In genomic region chr5:116645627-116646026, GRCh38 we compare ENCODE assay signal across 13 cellular contexts.
DNase-seq lines count a peak whose midpoint lies in the region; ATAC-seq and TF ChIP-seq lines count a peak whose summit lies in the region.
"Had no signal": no experiment of that assay in that cellular context is flagged by ENCODE, and none has a peak within 500 bp of the region (broad histone marks: within the 10 kb centered on the region; RNA-seq: fewer than 3 reads in every experiment).

No MANE protein-coding gene starts in this region.

- ATAC-seq in GM18868 (IDR thresholded peaks at IDR 0.05; ENCODE audit: unreplicated experiment) (peak; percentile 86), GM21786 (IDR thresholded peaks at IDR 0.05; ENCODE audit: unreplicated experiment) (peak; percentile 87), HG03159 (IDR thresholded peaks at IDR 0.05; ENCODE audit: unreplicated experiment) (peak; percentile 68)

- no peaks in the 10 kb centered on the region for H3K27me3 ChIP-seq in effector memory CD4-positive, alpha-beta T cell (replicated peaks; ENCODE audit: control insufficient read depth, insufficient read depth, low read length, poor library complexity, severe bottlenecking)
- H3K27me3 ChIP-seq: adrenal gland, neural progenitor cell had no signal

- H3K4me3 ChIP-seq in effector memory CD4-positive, alpha-beta T cell (ENCODE audit: insufficient read depth, low read depth, low read length, poor library complexity, severe bottlenecking) = no peak overlapping the region
- no peak overlapping the region for H3K4me3 ChIP-seq in foreskin fibroblast (ENCODE audit: low read depth in 1 of 2, low read length in 2 of 2)
- H3K4me3 ChIP-seq: adrenal gland, neural progenitor cell had no signal

- no peaks in the 10 kb centered on the region for H3K4me1 ChIP-seq in effector memory CD4-positive, alpha-beta T cell (ENCODE audit: control insufficient read depth, insufficient read depth, low read length, poor library complexity, severe bottlenecking)
- H3K4me1 ChIP-seq: adrenal gland, neural progenitor cell had no signal

- TF ChIP-seq CTCF in foreskin fibroblast (IDR thresholded peaks at IDR 0.05; ENCODE audit: low read depth, low read length) = no peak

- H3K27ac ChIP-seq in effector memory CD4-positive, alpha-beta T cell (ENCODE audit: insufficient read depth, low read length, poor library complexity, severe bottlenecking) = no peak overlapping the region
- H3K27ac ChIP-seq: adrenal gland, neural progenitor cell had no signal

- H3K9me3 ChIP-seq in effector memory CD4-positive, alpha-beta T cell (ENCODE audit: control insufficient read depth, low read length) = no peaks in the 10 kb centered on the region
- H3K9me3 ChIP-seq: adrenal gland had no signal

- DNase-seq in glomerular visceral epithelial cell (ENCODE audit: extremely low spot score) (peak; percentile 10), activated gamma-delta T cell (lab: John Stamatoyannopoulos, UW) (no peak), foreskin fibroblast (no peak)
- no peak for DNase-seq in effector memory CD4-positive, alpha-beta T cell
- DNase-seq in activated CD4-positive, alpha-beta T cell treated with anti-CD3 and anti-CD28 coated beads for 1 hour = no peak
- DNase-seq: activated T-cell treated with anti-CD3 and anti-CD28 coated beads, Interleukin-2, amount 50 U/mL, for 1 hour; adrenal gland; mammary epithelial cell; NCI-H2171 treated with DMSO at 0.1 percent for 48 hours had no signal

- no peaks in the 10 kb centered on the region for H3K36me3 ChIP-seq in effector memory CD4-positive, alpha-beta T cell (ENCODE audit: control insufficient read depth, insufficient read depth, low read length)
- H3K36me3 ChIP-seq: adrenal gland, neural progenitor cell had no signal
